7 cellular contexts compared by ENCODE assay signal in the genomic region with DNA sequence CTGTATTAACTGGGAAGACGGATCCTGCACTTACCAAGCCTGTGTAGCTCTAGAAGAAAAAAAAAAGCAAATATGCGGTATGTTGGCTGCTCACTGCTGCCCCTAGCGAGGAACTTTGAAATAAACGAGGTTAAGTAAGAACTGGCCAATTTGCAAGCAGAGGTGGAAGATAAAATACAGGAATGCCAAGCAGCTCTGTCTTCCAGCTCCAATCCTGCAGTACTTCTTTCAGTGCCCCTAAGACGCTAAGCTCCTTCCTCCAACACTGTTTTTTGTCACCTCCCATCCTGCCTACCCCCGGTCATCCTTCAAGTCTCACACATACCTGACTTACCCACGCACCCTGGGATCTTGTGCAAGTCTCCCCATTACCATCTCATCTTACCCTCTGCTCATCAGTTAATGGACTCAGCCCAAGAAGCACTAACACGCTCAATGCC. TPM values are rescaled to one million over a fixed set of nuclear protein-coding genes. Genes with fewer than 3 reads are reported as not detected.
A peak's percentile ranks its signal among the peaks of the same experiment; 100 is the strongest.
DNase-seq lines count a peak whose midpoint lies in the region; ATAC-seq and TF ChIP-seq lines count a peak whose summit lies in the region.

No MANE protein-coding gene starts in this region.

- peak overlapping the region; percentile 96 for H3K27ac Mint-ChIP-seq in T-helper 17 cell

- no peaks in the 10 kb centered on the region for H3K27me3 Mint-ChIP-seq in T-helper 17 cell

- H3K4me1 Mint-ChIP-seq in T-helper 17 cell = peaks cover 44% of the 10 kb centered on the region

- no peak for ATAC-seq in T-helper 17 cell
- no peak for ATAC-seq in GM21576 (IDR thresholded peaks at IDR 0.05; ENCODE audit: unreplicated experiment)

- peak overlapping the region; percentile 97 for H3K4me3 Mint-ChIP-seq in T-helper 17 cell

- H3K36me3 Mint-ChIP-seq in T-helper 17 cell (ENCODE audit: low read depth) = no peaks in the 10 kb centered on the region

- in situ Hi-C loops in astrocyte of the spinal cord (cut with HindIII; ENCODE audit: low sequenced_read_pairs) = no loop called here

- H3K4me3 ChIP-seq in GM12875 (ENCODE audit: low read depth, low read length) (peak overlapping the region; percentile 67), astrocyte of the spinal cord (ENCODE audit: low read depth, low read length) (peak overlapping the region; percentile 64)

- H3K9me3 ChIP-seq in T-helper 17 cell (ENCODE audit: control insufficient read depth, low read length, poor library complexity, severe bottlenecking) = no peaks in the 10 kb centered on the region

- DNase-seq in NCI-H1417 treated with DMSO at 0.1 percent for 48 hours (lab: John Stamatoyannopoulos, UW) (peak; percentile 57), T-helper 17 cell (peak; percentile 46 to 66 (median 55)), astrocyte of the spinal cord (ENCODE audit: low read depth, low spot score) (peak; percentile 90), hypothalamus (lab: John Stamatoyannopoulos, UW) (peak in 37 of 51 donors; percentile 10 to 88 (median 45)), retina (peak; percentile 87)

- TF ChIP-seq CTCF in GM12875 (IDR thresholded peaks at IDR 0.05; ENCODE audit: borderline replicate concordance, insufficient read depth, low read depth, low read length) = peak; percentile 72
- peak; percentile 77 for TF ChIP-seq CTCF in astrocyte of the spinal cord (IDR thresholded peaks at IDR 0.05; ENCODE audit: low read depth, low read length)

RNA-seq across cellular contexts. Expression of a gene that starts 0.8 kb away (rescaled TPM):
- total RNA-seq in T-helper 17 cell = 1 to 10 TPM; 5.0 to 5.5 TPM

RNA-seq across cellular contexts. Expression of a gene that starts 26.4 kb away (rescaled TPM):
- 10 to 100 TPM; 31.5 to 39.9 TPM for total RNA-seq in T-helper 17 cell
